Comparison of ENCODE assay signal across 8 cellular contexts in the genomic region with DNA sequence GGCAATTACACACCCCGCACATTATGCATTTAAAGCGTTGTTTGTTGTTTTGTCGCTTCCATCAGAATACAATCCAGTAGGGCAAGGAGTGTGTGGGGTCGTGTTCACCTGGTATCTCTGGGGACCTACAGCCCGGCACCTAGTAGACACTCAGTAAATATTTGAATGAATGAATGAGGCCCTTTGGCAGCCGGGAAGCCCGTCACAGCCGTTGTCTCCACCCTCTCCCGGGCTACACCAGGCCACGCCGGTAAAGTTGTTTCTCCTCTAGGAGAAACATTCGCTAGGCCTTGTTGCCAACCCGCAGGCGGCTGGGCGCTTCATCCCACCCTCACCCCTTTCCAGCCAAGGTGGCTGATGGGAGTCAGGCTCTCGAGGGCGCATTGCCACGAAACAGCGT. TPM values are rescaled to one million over a fixed set of nuclear protein-coding genes. Genes with fewer than 3 reads are reported as not detected.
A peak's percentile ranks its signal among the peaks of the same experiment; 100 is the strongest.
DNase-seq lines count a peak whose midpoint lies in the region; ATAC-seq and TF ChIP-seq lines count a peak whose summit lies in the region.

No MANE protein-coding gene starts in this region.

- no peaks in the 10 kb centered on the region for H3K9me3 ChIP-seq in HUES48 (ENCODE audit: control insufficient read depth, insufficient read depth, low read length)
- H3K9me3 ChIP-seq in adrenal gland (replicated peaks in 1 of 3): no peaks in the 10 kb centered on the region
- H3K9me3 ChIP-seq in stomach: no peaks in the 10 kb centered on the region

- no peaks in the 10 kb centered on the region for H3K36me3 Mint-ChIP-seq in immature natural killer cell

- peaks cover 13% of the 10 kb centered on the region for H3K4me1 ChIP-seq in HUES48 (ENCODE audit: control insufficient read depth, insufficient read depth, low read length)
- H3K4me1 ChIP-seq in adrenal gland (replicated peaks in 1 of 2): peaks cover 19 to 40% of the 10 kb centered on the region in 2 donors
- peaks cover 25 to 57% (median 39%) of the 10 kb centered on the region in 4 donors for H3K4me1 ChIP-seq in stomach

- peak overlapping the region; percentile 90 to 93 (median 93) for H3K4me3 Mint-ChIP-seq in immature natural killer cell

- H3K36me3 ChIP-seq in HUES48 (ENCODE audit: control insufficient read depth, insufficient read depth, low read length) (no peaks in the 10 kb centered on the region), adrenal gland (replicated peaks in 1 of 2) (no peaks in the 10 kb centered on the region), stomach (no peaks in the 10 kb centered on the region)

- H3K4me3 ChIP-seq in HUES48 (ENCODE audit: low read depth, low read length) (peak overlapping the region; percentile 82), adrenal gland (peak overlapping the region in 3 of 4 donors; percentile 43 to 87 (median 74)), stomach (peak overlapping the region; percentile 73 to 92 (median 86))

- no peak for TF ChIP-seq CTCF in adrenal gland (IDR thresholded peaks at IDR 0.05)
- no peak for TF ChIP-seq CTCF in stomach (IDR thresholded peaks at IDR 0.05)

- peaks cover 24 to 35% of the 10 kb centered on the region in 2 donors for H3K4me1 Mint-ChIP-seq in immature natural killer cell

- 7 to 13% (median 9%) methylated on average over 18 to 19 of the region's 19 CpGs for WGBS in adrenal gland, 4 donors
- WGBS in stomach, 5 donors: 8 to 39% (median 10%) methylated on average over 5 to 19 of the region's 19 CpGs

- intact Hi-C loops in adrenal gland (cut with DNase I) (loop anchor here (10.0 kb wide), 2 partner anchors 189 to 219 kb away; a partner anchor contains a TSS), stomach (cut with DNase I; ENCODE audit: low total_unique reads) (loop anchor here (10.0 kb wide), 2 partner anchors 189 to 219 kb away; a partner anchor contains a TSS)

- peak overlapping the region; percentile 68 to 94 (median 89) for H3K27ac Mint-ChIP-seq in immature natural killer cell

- H3K9ac ChIP-seq in HUES48 (ENCODE audit: low read depth, low read length): peak overlapping the region; percentile 85

- no peaks in the 10 kb centered on the region for H3K9me3 Mint-ChIP-seq in immature natural killer cell

- DNase-seq in AG08395 (ENCODE audit: low spot score): peak; percentile 34
- no peak for DNase-seq in adrenal gland
- DNase-seq in immature natural killer cell: no peak
- DNase-seq in stomach: no peak
- no peak for DNase-seq in NCI-H1048 (lab: John Stamatoyannopoulos, UW)
- no peak for DNase-seq in NCI-H1417 treated with DMSO at 0.1 percent for 48 hours (lab: John Stamatoyannopoulos, UW)

- peak; percentile 1 for ATAC-seq in GM19351 (IDR thresholded peaks at IDR 0.05; ENCODE audit: unreplicated experiment)

- no peak for TF ChIP-seq POLR2A in adrenal gland (IDR thresholded peaks at IDR 0.05)
- TF ChIP-seq POLR2A in stomach (IDR thresholded peaks at IDR 0.05): no peak

- peaks cover 0 to 2% (median 0%) of the 10 kb centered on the region in 3 donors for H3K27me3 Mint-ChIP-seq in immature natural killer cell (ENCODE audit: low read depth in 3 of 3)

- TF ChIP-seq EP300 in stomach (IDR thresholded peaks at IDR 0.05): no peak

- H3K27ac ChIP-seq in HUES48 (ENCODE audit: low read depth, low read length): peak overlapping the region; percentile 94
- H3K27ac ChIP-seq in adrenal gland: peak overlapping the region; percentile 88 to 98 (median 97)
- H3K27ac ChIP-seq in stomach: peak overlapping the region; percentile 97 to 99 (median 98)

- H3K27me3 ChIP-seq in HUES48 (ENCODE audit: control insufficient read depth, insufficient read depth, low read length): peaks cover 16% of the 10 kb centered on the region
- H3K27me3 ChIP-seq in adrenal gland: no peaks in the 10 kb centered on the region
- H3K27me3 ChIP-seq in stomach: no peaks in the 10 kb centered on the region

RNA-seq across cellular contexts. Expression of a gene that starts 0.9 kb away (rescaled TPM):
- 10 to 100 TPM in 6 of 8 donors, 1 to 10 TPM in 2; 6.9 to 21.0 (median 13.1) TPM for total RNA-seq in adrenal gland
- 10 to 100 TPM in 1 of 3 donors, 1 to 10 TPM in 2; 3.5 to 12.8 (median 5.7) TPM for polyA plus RNA-seq in adrenal gland
- polyA plus RNA-seq in immature natural killer cell: 10 to 100 TPM in 1 of 3 donors, 1 to 10 TPM in 2; 5.7 to 14.7 (median 6.8) TPM
- total RNA-seq in stomach: 10 to 100 TPM; 12.7 to 58.6 (median 45.1) TPM
- polyA plus RNA-seq in stomach: 1 to 10 TPM; 3.9 to 7.5 (median 4.5) TPM
